15 cellular contexts compared by ENCODE assay signal in genomic region chr12:10398168-10398567, GRCh38. TPM values are rescaled to one million over a fixed set of nuclear protein-coding genes. Genes with fewer than 3 reads are reported as not detected.
"Had no signal": no experiment of that assay in that cellular context is flagged by ENCODE, and none has a peak within 500 bp of the region (broad histone marks: within the 10 kb centered on the region; RNA-seq: fewer than 3 reads in every experiment).

No MANE protein-coding gene starts in this region.

- H3K9me3 Mint-ChIP-seq: activated CD4-positive, alpha-beta T cell treated with anti-CD3 and anti-CD28 coated beads, Interleukin-2, amount 10 ng/mL, durations not matched to agents 7 days and 5 days had no signal

- H3K4me3 Mint-ChIP-seq: activated CD4-positive, alpha-beta T cell treated with anti-CD3 and anti-CD28 coated beads, Interleukin-2, amount 10 ng/mL, durations not matched to agents 7 days and 5 days; mesothelial cell of epicardium had no signal

- H3K27ac Mint-ChIP-seq: activated CD4-positive, alpha-beta T cell treated with anti-CD3 and anti-CD28 coated beads, Interleukin-2, amount 10 ng/mL, durations not matched to agents 7 days and 5 days; mesothelial cell of epicardium had no signal

- ATAC-seq: left colon, pancreas, sciatic nerve, upper lobe of right lung had no signal

- DNase-seq: activated CD4-positive, alpha-beta T cell treated with anti-CD3 and anti-CD28 coated beads, Interleukin-2, amount 10 ng/mL, durations not matched to agents 7 days and 5 days; activated CD4-positive, CD25-positive, alpha-beta regulatory T cell; activated gamma-delta T cell treated with Interleukin-2 at 50 U/mL for 16 hours; aorta; cerebellar nuclear complex; foreskin melanocyte; head of caudate nucleus; left colon; pancreas; T-helper 2 cell; upper lobe of right lung had no signal

RNA-seq across cellular contexts. Expression of gene KLRK1, which starts 8.3 kb away (rescaled TPM):
- total RNA-seq: fibroblast of lung, mesothelial cell of epicardium had no signal

RNA-seq across cellular contexts. Expression of gene KLRC4, which starts 11.4 kb away (rescaled TPM):
- total RNA-seq: activated CD4-positive, alpha-beta T cell treated with anti-CD3 and anti-CD28 coated beads, Interleukin-2, amount 10 ng/mL, durations not matched to agents 7 days and 5 days; fibroblast of lung; mesothelial cell of epicardium had no signal

RNA-seq across cellular contexts. Expression of gene KLRC3, which starts 22.2 kb away (rescaled TPM):
- total RNA-seq: activated CD4-positive, alpha-beta T cell treated with anti-CD3 and anti-CD28 coated beads, Interleukin-2, amount 10 ng/mL, durations not matched to agents 7 days and 5 days; aorta; fibroblast of lung; left colon; mesothelial cell of epicardium; pancreas; sciatic nerve; upper lobe of right lung had no signal

RNA-seq across cellular contexts. Expression of gene KLRC2, which starts 37.6 kb away (rescaled TPM):
- total RNA-seq: activated CD4-positive, alpha-beta T cell treated with anti-CD3 and anti-CD28 coated beads, Interleukin-2, amount 10 ng/mL, durations not matched to agents 7 days and 5 days; fibroblast of lung; mesothelial cell of epicardium; thoracic aorta had no signal

RNA-seq across cellular contexts. Expression of gene KLRC1, which starts 55.0 kb away (rescaled TPM):
- total RNA-seq: activated CD4-positive, alpha-beta T cell treated with anti-CD3 and anti-CD28 coated beads, Interleukin-2, amount 10 ng/mL, durations not matched to agents 7 days and 5 days; fibroblast of lung; mesothelial cell of epicardium; sciatic nerve had no signal
